ENCODE assay signal across 21 cellular contexts in the genomic region with DNA sequence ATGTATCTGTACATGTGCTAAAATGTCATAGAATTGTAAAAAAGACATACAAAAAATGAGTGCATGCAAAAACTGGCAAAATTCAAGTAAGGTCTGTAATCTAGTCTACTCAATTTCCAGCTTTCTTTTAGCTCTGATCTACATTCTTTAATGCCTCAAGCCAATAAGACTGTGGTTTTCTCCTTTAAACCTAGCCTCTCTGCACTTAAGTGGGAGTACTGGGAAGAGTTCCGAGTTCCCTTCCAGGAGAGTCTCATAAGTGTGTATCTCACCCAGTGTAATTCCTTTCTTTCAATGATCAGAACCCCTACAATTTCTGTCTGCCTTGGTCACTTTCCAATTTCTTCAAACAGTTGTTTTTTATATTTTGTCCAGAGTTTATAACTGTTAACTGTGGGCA.
"Had no signal": no experiment of that assay in that cellular context is flagged by ENCODE, and none has a peak within 500 bp of the region (broad histone marks: within the 10 kb centered on the region; RNA-seq: fewer than 3 reads in every experiment).

No MANE protein-coding gene starts in this region.

- H3K27me3 ChIP-seq: dorsolateral prefrontal cortex, gastroesophageal sphincter, neural progenitor cell, ovary, right atrium auricular region, sigmoid colon, stomach had no signal

- H3K4me1 ChIP-seq: neural progenitor cell, sigmoid colon had no signal

- H3K27ac ChIP-seq: gastroesophageal sphincter, left ventricle myocardium inferior, lower lobe of right lung, neural progenitor cell, ovary, right atrium auricular region, sigmoid colon, skin epidermis, stomach had no signal

- DNase-seq: cortex of kidney; dorsolateral prefrontal cortex; effector CD8-positive, alpha-beta T cell; foreskin fibroblast; glutamatergic neuron; left ventricle myocardium inferior; lower lobe of right lung; midbrain; nucleus accumbens; ovary; sigmoid colon; stimulated activated CD4-positive, alpha-beta T cell treated with anti-CD3 and anti-CD28 coated beads, Interleukin-2, amount 100 ng/mL, for 24 hours; stimulated activated naive CD4-positive, alpha-beta T cell; stomach; substantia nigra; trophoblast cell had no signal

- ATAC-seq: gastroesophageal sphincter; lower lobe of right lung; natural killer cell treated with Interleukin-12 subunit alpha and Interleukin-12 subunit beta and Interleukin-15 and Interleukin-18, amount 100 ng/mL, for 72 hours had no signal

- H2AFZ ChIP-seq: neural progenitor cell had no signal

- H3K4me3 ChIP-seq: dorsolateral prefrontal cortex, gastroesophageal sphincter, left ventricle myocardium inferior, lower lobe of right lung, neural progenitor cell, ovary, right atrium auricular region, sigmoid colon, skin epidermis, stomach had no signal

- H3K36me3 ChIP-seq: gastroesophageal sphincter, left ventricle myocardium inferior, neural progenitor cell, ovary, right atrium auricular region, sigmoid colon, stomach had no signal

- H3K9me3 ChIP-seq: gastroesophageal sphincter, left ventricle myocardium inferior, lower lobe of right lung, ovary, right atrium auricular region, sigmoid colon, stomach had no signal

- H3K9ac ChIP-seq: neural progenitor cell had no signal

- H3K4me2 ChIP-seq: neural progenitor cell had no signal
